1 cellular context compared by ENCODE assay signal in genomic region chr19:54207908-54208783, GRCh38.
TF ChIP-seq lines count a peak whose summit lies in the region.

No MANE protein-coding gene starts in this region.

TF ChIP-seq in K562, 482 proteins besides CTCF, POLR2A, EP300 and RAD21 (continued from another document and continues in another):
- TF ChIP-seq MIER1 (IDR thresholded peaks at IDR 0.05; ENCODE audit: low read depth) (peak; percentile 74; the same call in 1 of the 2 replicates), ETV1 (tag; conservative IDR thresholded peaks at IDR 0.05; ENCODE audit: low read depth) (peak; percentile 70), CREB1 (IDR thresholded peaks at IDR 0.05) (no peak; the same call in 1 of the 2 replicates), CREB1 (CRISPR knock-in tag; IDR thresholded peaks at IDR 0.05) (0 out of 2 replicates have a peak, but pooled peaks have one; percentile 51), KDM2B (CRISPR knock-in tag; IDR thresholded peaks at IDR 0.05) (no peak), RFX1 (IDR thresholded peaks at IDR 0.05) (no peak; the same call in 1 of the 2 replicates), BCL6 (CRISPR knock-in tag; IDR thresholded peaks at IDR 0.05) (0 out of 2 replicates have a peak, but pooled peaks have one; percentile 60), NFATC3 (IDR thresholded peaks at IDR 0.05) (no peak), BACH1 (tag; IDR thresholded peaks at IDR 0.05) (peak; percentile 70; the same call in 1 of the 2 replicates), SMAD4 (CRISPR knock-in tag; conservative IDR thresholded peaks at IDR 0.05) (peak; percentile 89), EZH2 (IDR thresholded peaks at IDR 0.05; ENCODE audit: borderline replicate concordance, low read depth, low read length) (no peak), MYNN (IDR thresholded peaks at IDR 0.05) (peak; percentile 82; the same call in 1 of the 2 replicates), MYNN (CRISPR knock-in tag; IDR thresholded peaks at IDR 0.05) (no peak), SMAD2 (IDR thresholded peaks at IDR 0.05; ENCODE audit: low read depth, low read length) (no peak), CHD2 (IDR thresholded peaks at IDR 0.05; ENCODE audit: low read depth, low read length) (no peak; the same call in 1 of the 2 replicates), DLX4 (CRISPR knock-in tag; IDR thresholded peaks at IDR 0.05) (no peak), BRCA1 (IDR thresholded peaks at IDR 0.05) (no peak), BRCA1 (CRISPR knock-in tag; IDR thresholded peaks at IDR 0.05) (0 out of 2 replicates have a peak, but pooled peaks have one; percentile 94), ZNF384 (IDR thresholded peaks at IDR 0.05; ENCODE audit: low read depth, low read length) (no peak), HCFC1 (IDR thresholded peaks at IDR 0.05; ENCODE audit: low read depth, low read length) (no peak), CBX3 (IDR thresholded peaks at IDR 0.05; ENCODE audit: borderline replicate concordance in 1 of 2, low read length in 2 of 2) (peak in 1 of 2 experiments; percentile 77; a peak in 1 of 3 replicates), E2F3 (CRISPR knock-in tag; IDR thresholded peaks at IDR 0.05) (no peak), POLR2B (IDR thresholded peaks at IDR 0.05; ENCODE audit: low read depth, partially characterized antibody) (peak; percentile 92), JUND (IDR thresholded peaks at IDR 0.05; ENCODE audit: borderline replicate concordance, low read depth, low read length) (peak; percentile 82), JUND (tag; IDR thresholded peaks at IDR 0.05; ENCODE audit: borderline replicate concordance, low read depth, low read length) (peak; percentile 79; the same call in 2 of the 3 replicates), KDM5B (IDR thresholded peaks at IDR 0.05; ENCODE audit: insufficient replicate concordance, low read depth, low read length) (peak; percentile 28), ZNF217 (CRISPR knock-in tag; IDR thresholded peaks at IDR 0.05) (no peak), ZNF232 (CRISPR knock-in tag; IDR thresholded peaks at IDR 0.05) (no peak), ZNF76 (CRISPR knock-in tag; IDR thresholded peaks at IDR 0.05; ENCODE audit: borderline replicate concordance) (0 out of 2 replicates have a peak, but pooled peaks have one; percentile 23), MAFG (tag; conservative IDR thresholded peaks at IDR 0.05) (no peak), PML (IDR thresholded peaks at IDR 0.05; ENCODE audit: low read length) (peak; percentile 90), ARNT (IDR thresholded peaks at IDR 0.05) (peak; percentile 66 to 86; a peak in 2 of 4 replicates), RBM39 (optimal IDR thresholded peaks at IDR 0.05; ENCODE audit: low read depth, low read length) (no peak), POU5F1 (IDR thresholded peaks at IDR 0.05; ENCODE audit: borderline replicate concordance, low read depth, low read length, partially characterized antibody) (no peak), ARID1B (IDR thresholded peaks at IDR 0.05) (peak; percentile 95), TAL1 (IDR thresholded peaks at IDR 0.05) (peak; percentile 87), SOX6 (IDR thresholded peaks at IDR 0.05) (peak; percentile 91), CREM (IDR thresholded peaks at IDR 0.05; ENCODE audit: low read depth) (peak; percentile 66; the same call in 1 of the 2 replicates), HMG20A (CRISPR knock-in tag; conservative IDR thresholded peaks at IDR 0.05) (no peak), ZKSCAN1 (IDR thresholded peaks at IDR 0.05; ENCODE audit: low read depth, low read length) (peak; percentile 15; the same call in 1 of the 2 replicates), RBM34 (IDR thresholded peaks at IDR 0.05; ENCODE audit: borderline replicate concordance, insufficient read depth, low read length) (no peak), GTF2E2 (tag; IDR thresholded peaks at IDR 0.05) (no peak), ZNF212 (CRISPR knock-in tag; IDR thresholded peaks at IDR 0.05) (no peak), HDAC3 (IDR thresholded peaks at IDR 0.05; ENCODE audit: borderline replicate concordance, partially characterized antibody) (peak; percentile 88), ZNF830 (CRISPR knock-in tag; IDR thresholded peaks at IDR 0.05) (no peak), NONO (IDR thresholded peaks at IDR 0.05; ENCODE audit: low read depth in 2 of 2, low read length in 1 of 2) (peak in 1 of 2 experiments; percentile 49; a peak in 2 of 4 replicates), HOXB6 (CRISPR knock-in tag; IDR thresholded peaks at IDR 0.05; ENCODE audit: borderline replicate concordance) (no peak; the same call in 1 of the 2 replicates), TFE3 (CRISPR knock-in tag; IDR thresholded peaks at IDR 0.05) (peak; percentile 33; the same call in 1 of the 2 replicates), SMC3 (conservative IDR thresholded peaks at IDR 0.05; ENCODE audit: insufficient read depth, low read depth, low read length) (no peak), ZNF696 (CRISPR knock-in tag; conservative IDR thresholded peaks at IDR 0.05) (no peak), MED1 (CRISPR knock-in tag; IDR thresholded peaks at IDR 0.05; ENCODE audit: borderline replicate concordance) (peak; percentile 67; the same call in 1 of the 2 replicates)
- TF ChIP-seq, protein P1, sequence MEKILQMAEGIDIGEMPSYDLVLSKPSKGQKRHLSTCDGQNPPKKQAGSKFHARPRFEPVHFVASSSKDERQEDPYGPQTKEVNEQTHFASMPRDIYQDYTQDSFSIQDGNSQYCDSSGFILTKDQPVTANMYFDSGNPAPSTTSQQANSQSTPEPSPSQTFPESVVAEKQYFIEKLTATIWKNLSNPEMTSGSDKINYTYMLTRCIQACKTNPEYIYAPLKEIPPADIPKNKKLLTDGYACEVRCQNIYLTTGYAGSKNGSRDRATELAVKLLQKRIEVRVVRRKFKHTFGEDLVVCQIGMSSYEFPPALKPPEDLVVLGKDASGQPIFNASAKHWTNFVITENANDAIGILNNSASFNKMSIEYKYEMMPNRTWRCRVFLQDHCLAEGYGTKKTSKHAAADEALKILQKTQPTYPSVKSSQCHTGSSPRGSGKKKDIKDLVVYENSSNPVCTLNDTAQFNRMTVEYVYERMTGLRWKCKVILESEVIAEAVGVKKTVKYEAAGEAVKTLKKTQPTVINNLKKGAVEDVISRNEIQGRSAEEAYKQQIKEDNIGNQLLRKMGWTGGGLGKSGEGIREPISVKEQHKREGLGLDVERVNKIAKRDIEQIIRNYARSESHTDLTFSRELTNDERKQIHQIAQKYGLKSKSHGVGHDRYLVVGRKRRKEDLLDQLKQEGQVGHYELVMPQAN (IDR thresholded peaks at IDR 0.05; ENCODE audit: borderline replicate concordance), result peak; percentile 88
- TF ChIP-seq, protein P2, sequence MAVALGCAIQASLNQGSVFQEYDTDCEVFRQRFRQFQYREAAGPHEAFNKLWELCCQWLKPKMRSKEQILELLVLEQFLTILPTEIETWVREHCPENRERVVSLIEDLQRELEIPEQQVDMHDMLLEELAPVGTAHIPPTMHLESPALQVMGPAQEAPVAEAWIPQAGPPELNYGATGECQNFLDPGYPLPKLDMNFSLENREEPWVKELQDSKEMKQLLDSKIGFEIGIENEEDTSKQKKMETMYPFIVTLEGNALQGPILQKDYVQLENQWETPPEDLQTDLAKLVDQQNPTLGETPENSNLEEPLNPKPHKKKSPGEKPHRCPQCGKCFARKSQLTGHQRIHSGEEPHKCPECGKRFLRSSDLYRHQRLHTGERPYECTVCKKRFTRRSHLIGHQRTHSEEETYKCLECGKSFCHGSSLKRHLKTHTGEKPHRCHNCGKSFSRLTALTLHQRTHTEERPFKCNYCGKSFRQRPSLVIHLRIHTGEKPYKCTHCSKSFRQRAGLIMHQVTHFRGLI (CRISPR knock-in tag; IDR thresholded peaks at IDR 0.05), result 0 out of 2 replicates have a peak, but pooled peaks have one; percentile 41
- TF ChIP-seq, protein P3, sequence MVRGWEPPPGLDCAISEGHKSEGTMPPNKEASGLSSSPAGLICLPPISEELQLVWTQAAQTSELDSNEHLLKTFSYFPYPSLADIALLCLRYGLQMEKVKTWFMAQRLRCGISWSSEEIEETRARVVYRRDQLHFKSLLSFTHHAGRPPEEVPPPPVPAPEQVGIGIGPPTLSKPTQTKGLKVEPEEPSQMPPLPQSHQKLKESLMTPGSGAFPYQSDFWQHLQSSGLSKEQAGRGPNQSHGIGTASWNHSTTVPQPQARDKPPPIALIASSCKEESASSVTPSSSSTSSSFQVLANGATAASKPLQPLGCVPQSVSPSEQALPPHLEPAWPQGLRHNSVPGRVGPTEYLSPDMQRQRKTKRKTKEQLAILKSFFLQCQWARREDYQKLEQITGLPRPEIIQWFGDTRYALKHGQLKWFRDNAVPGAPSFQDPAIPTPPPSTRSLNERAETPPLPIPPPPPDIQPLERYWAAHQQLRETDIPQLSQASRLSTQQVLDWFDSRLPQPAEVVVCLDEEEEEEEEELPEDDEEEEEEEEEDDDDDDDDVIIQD (CRISPR knock-in tag; IDR thresholded peaks at IDR 0.05), result no peak
- TF ChIP-seq, protein P4, sequence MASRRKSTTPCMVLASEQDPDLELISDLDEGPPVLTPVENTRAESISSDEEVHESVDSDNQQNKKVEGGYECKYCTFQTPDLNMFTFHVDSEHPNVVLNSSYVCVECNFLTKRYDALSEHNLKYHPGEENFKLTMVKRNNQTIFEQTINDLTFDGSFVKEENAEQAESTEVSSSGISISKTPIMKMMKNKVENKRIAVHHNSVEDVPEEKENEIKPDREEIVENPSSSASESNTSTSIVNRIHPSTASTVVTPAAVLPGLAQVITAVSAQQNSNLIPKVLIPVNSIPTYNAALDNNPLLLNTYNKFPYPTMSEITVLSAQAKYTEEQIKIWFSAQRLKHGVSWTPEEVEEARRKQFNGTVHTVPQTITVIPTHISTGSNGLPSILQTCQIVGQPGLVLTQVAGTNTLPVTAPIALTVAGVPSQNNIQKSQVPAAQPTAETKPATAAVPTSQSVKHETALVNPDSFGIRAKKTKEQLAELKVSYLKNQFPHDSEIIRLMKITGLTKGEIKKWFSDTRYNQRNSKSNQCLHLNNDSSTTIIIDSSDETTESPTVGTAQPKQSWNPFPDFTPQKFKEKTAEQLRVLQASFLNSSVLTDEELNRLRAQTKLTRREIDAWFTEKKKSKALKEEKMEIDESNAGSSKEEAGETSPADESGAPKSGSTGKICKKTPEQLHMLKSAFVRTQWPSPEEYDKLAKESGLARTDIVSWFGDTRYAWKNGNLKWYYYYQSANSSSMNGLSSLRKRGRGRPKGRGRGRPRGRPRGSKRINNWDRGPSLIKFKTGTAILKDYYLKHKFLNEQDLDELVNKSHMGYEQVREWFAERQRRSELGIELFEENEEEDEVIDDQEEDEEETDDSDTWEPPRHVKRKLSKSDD (conservative IDR thresholded peaks at IDR 0.05; ENCODE audit: low read length), result no peak
- TF ChIP-seq, protein P5, sequence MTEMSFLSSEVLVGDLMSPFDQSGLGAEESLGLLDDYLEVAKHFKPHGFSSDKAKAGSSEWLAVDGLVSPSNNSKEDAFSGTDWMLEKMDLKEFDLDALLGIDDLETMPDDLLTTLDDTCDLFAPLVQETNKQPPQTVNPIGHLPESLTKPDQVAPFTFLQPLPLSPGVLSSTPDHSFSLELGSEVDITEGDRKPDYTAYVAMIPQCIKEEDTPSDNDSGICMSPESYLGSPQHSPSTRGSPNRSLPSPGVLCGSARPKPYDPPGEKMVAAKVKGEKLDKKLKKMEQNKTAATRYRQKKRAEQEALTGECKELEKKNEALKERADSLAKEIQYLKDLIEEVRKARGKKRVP (CRISPR knock-in tag; IDR thresholded peaks at IDR 0.05), result no peak; the same call in 1 of the 2 replicates
- TF ChIP-seq, protein P6, sequence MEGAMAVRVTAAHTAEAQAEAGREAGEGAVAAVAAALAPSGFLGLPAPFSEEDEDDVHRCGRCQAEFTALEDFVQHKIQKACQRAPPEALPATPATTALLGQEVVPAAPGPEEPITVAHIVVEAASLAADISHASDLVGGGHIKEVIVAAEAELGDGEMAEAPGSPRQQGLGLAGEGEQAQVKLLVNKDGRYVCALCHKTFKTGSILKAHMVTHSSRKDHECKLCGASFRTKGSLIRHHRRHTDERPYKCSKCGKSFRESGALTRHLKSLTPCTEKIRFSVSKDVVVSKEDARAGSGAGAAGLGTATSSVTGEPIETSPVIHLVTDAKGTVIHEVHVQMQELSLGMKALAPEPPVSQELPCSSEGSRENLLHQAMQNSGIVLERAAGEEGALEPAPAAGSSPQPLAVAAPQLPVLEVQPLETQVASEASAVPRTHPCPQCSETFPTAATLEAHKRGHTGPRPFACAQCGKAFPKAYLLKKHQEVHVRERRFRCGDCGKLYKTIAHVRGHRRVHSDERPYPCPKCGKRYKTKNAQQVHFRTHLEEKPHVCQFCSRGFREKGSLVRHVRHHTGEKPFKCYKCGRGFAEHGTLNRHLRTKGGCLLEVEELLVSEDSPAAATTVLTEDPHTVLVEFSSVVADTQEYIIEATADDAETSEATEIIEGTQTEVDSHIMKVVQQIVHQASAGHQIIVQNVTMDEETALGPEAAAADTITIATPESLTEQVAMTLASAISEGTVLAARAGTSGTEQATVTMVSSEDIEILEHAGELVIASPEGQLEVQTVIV (CRISPR knock-in tag; IDR thresholded peaks at IDR 0.05; ENCODE audit: borderline replicate concordance), result no peak; the same call in 1 of the 2 replicates
